9 cellular contexts compared by ENCODE assay signal in the genomic region with DNA sequence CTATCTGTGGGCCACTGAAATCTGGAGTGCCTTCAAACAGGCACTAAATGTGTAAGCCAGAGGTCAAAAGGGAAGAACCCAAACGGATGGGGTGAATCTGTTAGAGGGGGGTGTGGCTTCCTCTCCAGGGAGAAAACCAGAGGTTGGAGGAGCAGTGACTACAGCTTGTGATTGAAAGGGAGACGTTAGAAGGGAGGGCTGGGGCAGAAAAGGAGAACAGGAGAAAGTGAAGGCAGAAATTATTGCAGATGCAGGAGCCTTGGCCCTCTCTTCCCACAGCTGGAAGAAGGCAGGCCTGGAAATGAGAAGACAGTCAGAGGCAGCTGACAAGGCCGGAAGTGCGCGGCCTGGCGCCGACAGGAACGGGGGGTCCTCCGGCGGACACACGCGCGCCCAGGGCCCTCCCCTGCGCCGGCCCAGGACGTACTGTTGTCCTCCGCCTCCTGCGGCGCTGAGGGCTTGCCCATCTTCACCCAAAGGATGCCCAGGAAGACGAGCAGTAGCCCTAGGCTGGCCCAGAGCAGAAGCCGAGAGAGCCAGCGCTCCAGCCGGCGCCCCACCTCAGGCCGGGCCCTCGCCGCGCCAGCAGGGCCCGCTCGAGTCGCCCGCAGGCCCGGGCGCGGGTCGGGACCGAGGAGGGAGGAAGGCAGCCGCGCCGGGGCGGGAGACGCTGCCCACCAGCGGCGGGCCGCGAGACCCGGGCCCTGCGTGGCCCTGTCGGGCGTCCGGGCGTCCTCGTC. TPM values are rescaled to one million over a fixed set of nuclear protein-coding genes. Genes with fewer than 3 reads are reported as not detected.
DNase-seq lines count a peak whose midpoint lies in the region; ATAC-seq and TF ChIP-seq lines count a peak whose summit lies in the region.
"Had no signal": no experiment of that assay in that cellular context is flagged by ENCODE, and none has a peak within 500 bp of the region (broad histone marks: within the 10 kb centered on the region; RNA-seq: fewer than 3 reads in every experiment).

No MANE protein-coding gene starts in this region.

- 0 to 2% methylated on average over 2 to 15 of the region's 53 CpGs for WGBS in gastroesophageal sphincter (ENCODE audit: low coverage in 1 of 2), 2 donors
- WGBS in thyroid gland, 2 donors: 0% methylated on average over 12 to 18 of the region's 53 CpGs

- TF ChIP-seq EP300 in gastroesophageal sphincter (IDR thresholded peaks at IDR 0.05): no peak

- peaks cover 32% of the 10 kb centered on the region for H3K4me1 ChIP-seq in CD8-positive, alpha-beta memory T cell (ENCODE audit: insufficient read depth, low read length)
- H3K4me1 ChIP-seq in gastroesophageal sphincter (peaks cover 0 to 54% (median 34%) of the 10 kb centered on the region in 3 donors), thyroid gland (peaks cover 29 to 36% of the 10 kb centered on the region in 2 donors)

- TF ChIP-seq CTCF in gastroesophageal sphincter (IDR thresholded peaks at IDR 0.05) (no peak), thyroid gland (IDR thresholded peaks at IDR 0.05) (peak in 1 of 6 experiments; percentile 3)

- H3K27me3 ChIP-seq in CD8-positive, alpha-beta memory T cell (ENCODE audit: insufficient read depth, low read length, poor library complexity, severe bottlenecking): no peaks in the 10 kb centered on the region
- peaks cover under 1% of the 10 kb centered on the region for H3K27me3 ChIP-seq in gastroesophageal sphincter
- H3K27me3 ChIP-seq in thyroid gland: no peaks in the 10 kb centered on the region

- H3K9me3 Mint-ChIP-seq in CD8-positive, alpha-beta memory T cell: no peaks in the 10 kb centered on the region
- no peaks in the 10 kb centered on the region for H3K9me3 Mint-ChIP-seq in activated naive CD4-positive, alpha-beta T cell treated with anti-CD3 and anti-CD28 coated beads, Interleukin-2, amount 10 ng/mL, durations not matched to agents 7 days and 5 days

- peak; percentile 49 to 75 (median 57) for DNase-seq in CD8-positive, alpha-beta memory T cell
- DNase-seq in SIG-M5 treated with dmso at 0.1 percent for 504 hours (lab: John Stamatoyannopoulos, UW; ENCODE audit: unreplicated experiment) (peak; percentile 81), nucleus accumbens (lab: John Stamatoyannopoulos, UW) (peak in 48 of 56 donors; percentile 12 to 76 (median 50)), thyroid gland (peak; percentile 66 to 71)
- peak; percentile 74 for DNase-seq in activated naive CD4-positive, alpha-beta T cell treated with anti-CD3 and anti-CD28 coated beads, Interleukin-2, amount 10 ng/mL, durations not matched to agents 7 days and 5 days

- peak overlapping the region; percentile 94 to 99 (median 98) for H3K27ac Mint-ChIP-seq in CD8-positive, alpha-beta memory T cell
- H3K27ac Mint-ChIP-seq in activated naive CD4-positive, alpha-beta T cell treated with anti-CD3 and anti-CD28 coated beads, Interleukin-2, amount 10 ng/mL, durations not matched to agents 7 days and 5 days: peak overlapping the region; percentile 94

- H3K27ac ChIP-seq in CD8-positive, alpha-beta memory T cell (ENCODE audit: low read depth, low read length): peak overlapping the region; percentile 89
- peak overlapping the region; percentile 76 to 100 (median 98) for H3K27ac ChIP-seq in gastroesophageal sphincter
- H3K27ac ChIP-seq in thyroid gland: peak overlapping the region; percentile 93 to 98 (median 93)

- peaks cover 0 to 47% (median 0%) of the 10 kb centered on the region in 3 donors for H3K36me3 Mint-ChIP-seq in CD8-positive, alpha-beta memory T cell
- peaks cover 38% of the 10 kb centered on the region for H3K36me3 Mint-ChIP-seq in activated naive CD4-positive, alpha-beta T cell treated with anti-CD3 and anti-CD28 coated beads, Interleukin-2, amount 10 ng/mL, durations not matched to agents 7 days and 5 days

- TF ChIP-seq POLR2A in gastroesophageal sphincter (IDR thresholded peaks at IDR 0.05) (peak; percentile 64 to 81), thyroid gland (IDR thresholded peaks at IDR 0.05) (peak; percentile 11 to 54)

- ATAC-seq in GM19328 (IDR thresholded peaks at IDR 0.05; ENCODE audit: unreplicated experiment) (peak; percentile 53), HG03457 (IDR thresholded peaks at IDR 0.05; ENCODE audit: unreplicated experiment) (peak; percentile 25), gastroesophageal sphincter (peak; percentile 75)

- intact Hi-C loops in thyroid gland (cut with DNase I): no loop called here

- H3K4me3 ChIP-seq in CD8-positive, alpha-beta memory T cell (ENCODE audit: low read length): peak overlapping the region; percentile 57
- H3K4me3 ChIP-seq in gastroesophageal sphincter (peak overlapping the region; percentile 56 to 98), thyroid gland (replicated peaks in 1 of 3) (peak overlapping the region; percentile 73 to 93 (median 84))

- POLR2A ChIA-PET in CD8-positive, alpha-beta memory T cell (lab: Charles Lee): interaction anchor here (0.5 to 2.0 kb wide), 6 partner anchors 8 to 638 kb away, joined by 3 to 7 read pairs (median 4); partner anchors contain the start of gene RPS10

- H3K27me3 Mint-ChIP-seq in CD8-positive, alpha-beta memory T cell: no peaks in the 10 kb centered on the region
- H3K27me3 Mint-ChIP-seq in activated naive CD4-positive, alpha-beta T cell treated with anti-CD3 and anti-CD28 coated beads, Interleukin-2, amount 10 ng/mL, durations not matched to agents 7 days and 5 days: peaks cover 11% of the 10 kb centered on the region

- H3K4me1 Mint-ChIP-seq in CD8-positive, alpha-beta memory T cell: peaks cover 54 to 63% (median 60%) of the 10 kb centered on the region in 3 donors
- peaks cover 51% of the 10 kb centered on the region for H3K4me1 Mint-ChIP-seq in activated naive CD4-positive, alpha-beta T cell treated with anti-CD3 and anti-CD28 coated beads, Interleukin-2, amount 10 ng/mL, durations not matched to agents 7 days and 5 days

- peaks cover 24% of the 10 kb centered on the region for H3K36me3 ChIP-seq in CD8-positive, alpha-beta memory T cell (ENCODE audit: insufficient read depth, low read length)
- peaks cover 0 to 31% of the 10 kb centered on the region in 2 donors for H3K36me3 ChIP-seq in gastroesophageal sphincter
- peaks cover 13 to 20% of the 10 kb centered on the region in 2 donors for H3K36me3 ChIP-seq in thyroid gland

- H3K4me3 Mint-ChIP-seq in CD8-positive, alpha-beta memory T cell: peak overlapping the region; percentile 90 to 99 (median 96)
- peak overlapping the region; percentile 87 for H3K4me3 Mint-ChIP-seq in activated naive CD4-positive, alpha-beta T cell treated with anti-CD3 and anti-CD28 coated beads, Interleukin-2, amount 10 ng/mL, durations not matched to agents 7 days and 5 days

- no peaks in the 10 kb centered on the region for H3K9me3 ChIP-seq in CD8-positive, alpha-beta memory T cell (ENCODE audit: low read length)
- H3K9me3 ChIP-seq in gastroesophageal sphincter (no peaks in the 10 kb centered on the region), thyroid gland (no peaks in the 10 kb centered on the region)

- CTCF ChIA-PET in CD8-positive, alpha-beta memory T cell (lab: Charles Lee): interaction anchor here (0.9 to 3.5 kb wide), 7 partner anchors 9 to 367 kb away, joined by 3 to 20 read pairs (median 3); no protein-coding TSS in a partner anchor
- CTCF ChIA-PET in activated naive CD4-positive, alpha-beta T cell treated with anti-CD3 and anti-CD28 coated beads, Interleukin-2, amount 10 ng/mL, durations not matched to agents 7 days and 5 days (lab: Charles Lee): interaction anchor here (0.7 to 1.2 kb wide), 4 partner anchors 17 to 162 kb away, joined by 3 to 4 read pairs (median 4); no protein-coding TSS in a partner anchor

RNA-seq across cellular contexts. Expression of gene LEMD2, which starts 0.8 kb away (rescaled TPM):
- total RNA-seq in CD8-positive, alpha-beta memory T cell: 10 to 100 TPM; 51.8 to 55.5 TPM
- polyA plus RNA-seq in CD8-positive, alpha-beta memory T cell: 45.4 TPM
- total RNA-seq in gastroesophageal sphincter (10 to 100 TPM; 47.3 to 50.9 (median 49.9) TPM), thyroid gland (10 to 100 TPM; 50.0 to 76.6 (median 64.6) TPM)

RNA-seq across cellular contexts. Expression of gene MLN, which starts 15.7 kb away (rescaled TPM):
- total RNA-seq in CD8-positive, alpha-beta memory T cell: not detected
- polyA plus RNA-seq in CD8-positive, alpha-beta memory T cell: not detected
- total RNA-seq in gastroesophageal sphincter (not detected), thyroid gland (not detected)
- total RNA-seq: pulmonary artery endothelial cell had no signal

RNA-seq across cellular contexts. Expression of gene IP6K3, which starts 41.4 kb away (rescaled TPM):
- total RNA-seq in CD8-positive, alpha-beta memory T cell: not detected
- polyA plus RNA-seq in CD8-positive, alpha-beta memory T cell: not detected
- 1 to 10 TPM in 3 of 4 donors, under 1 TPM in 1; 0.32 to 5.5 (median 2.8) TPM for total RNA-seq in gastroesophageal sphincter
- 10 to 100 TPM in 3 of 4 donors, 1 to 10 TPM in 1; 7.9 to 20.5 (median 17.1) TPM for total RNA-seq in thyroid gland
- total RNA-seq: pulmonary artery endothelial cell had no signal

Comparison
In these comparisons a context has a peak if more than half of its experiments do, and no peak if none do; other contexts are left out.
1. Peak in every context shown above with its lines: DNase-seq, ATAC-seq, H3K4me3 ChIP-seq and H3K27ac ChIP-seq.
2. ATAC-seq: peak in every context shown above with its lines; median percentile 75 in gastroesophageal sphincter; 53 in GM19328; 25 in HG03457.